8 cellular contexts compared by ENCODE assay signal in the genomic region with DNA sequence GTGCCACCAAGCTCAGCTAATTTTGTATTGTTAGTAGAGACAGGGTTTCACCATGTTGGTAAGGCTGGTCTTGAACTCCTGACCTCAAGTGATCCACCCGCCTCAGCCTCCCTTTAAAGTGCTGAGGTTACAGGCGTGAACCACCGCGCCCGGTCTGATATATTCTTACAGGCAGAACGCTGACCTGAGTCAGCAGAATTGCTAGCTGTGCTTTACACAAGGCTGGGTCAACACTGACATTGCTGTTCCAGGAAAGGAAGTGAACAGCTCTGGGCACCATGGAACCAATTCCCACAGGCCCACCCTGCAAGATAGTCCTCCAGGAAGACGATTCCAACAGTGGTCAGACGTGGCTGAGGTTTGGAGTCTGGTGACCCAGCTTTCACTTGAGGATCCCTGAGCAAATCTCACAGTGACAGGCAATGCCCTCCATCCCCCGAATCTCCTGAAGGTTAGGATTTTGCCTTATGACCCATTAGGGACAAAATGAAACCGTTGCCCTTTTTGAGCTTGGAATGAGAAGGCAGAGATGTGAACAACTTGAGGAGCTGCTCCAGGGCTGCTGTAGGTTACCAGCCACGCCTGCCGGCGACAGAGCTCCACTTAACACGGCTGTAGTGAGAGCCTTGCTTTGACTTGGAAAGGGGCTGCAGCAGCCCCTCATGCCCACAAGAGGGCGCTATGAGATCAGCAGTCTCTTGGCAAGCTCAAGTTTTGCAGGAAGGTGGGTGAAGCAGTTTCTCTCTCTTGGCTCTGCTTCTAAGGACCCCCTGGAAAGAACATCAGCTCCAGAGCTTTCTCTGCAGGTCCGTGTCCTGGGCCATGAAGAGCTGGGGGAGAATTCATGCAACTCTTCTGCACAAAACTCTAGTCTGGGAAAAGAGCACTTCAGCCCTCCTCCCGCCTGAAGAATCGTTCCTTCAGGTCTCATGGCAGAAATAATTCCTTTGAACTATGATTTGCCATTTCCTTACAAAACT.
A peak's percentile ranks its signal among the peaks of the same experiment; 100 is the strongest.
DNase-seq lines count a peak whose midpoint lies in the region; ATAC-seq and TF ChIP-seq lines count a peak whose summit lies in the region.

No MANE protein-coding gene starts in this region.

- DNase-seq in AG08395 (ENCODE audit: low spot score) (peak; percentile 75), Panc1 (ENCODE audit: low read depth, low spot score) (peak; percentile 68), fibroblast of peridontal ligament (ENCODE audit: extremely low read depth) (peak; percentile 86), nephron progenitor cell (peak; percentile 79)
- DNase-seq in activated T-cell treated with anti-CD3 and anti-CD28 coated beads, Interleukin-2, amount 50 U/mL, for 72 hours = peak; percentile 58 to 76
- DNase-seq in stimulated activated naive CD4-positive, alpha-beta T cell (lab: John Stamatoyannopoulos, UW) = peak in 5 of 6 experiments; percentile 23 to 61 (median 40)

- TF ChIP-seq CTCF in LNCAP (IDR thresholded peaks at IDR 0.05) = peak; percentile 100
- peak; percentile 99 for TF ChIP-seq CTCF in Panc1 (IDR thresholded peaks at IDR 0.05)
- peak; percentile 98 for TF ChIP-seq CTCF in nephron progenitor cell (IDR thresholded peaks at IDR 0.05)

- H3K36me3 ChIP-seq in Panc1 (ENCODE audit: control insufficient read depth, insufficient read depth, low read length) = peaks cover 7% of the 10 kb centered on the region

- H3K36me3 Mint-ChIP-seq in activated T-cell treated with anti-CD3 and anti-CD28 coated beads, Interleukin-2, amount 50 U/mL, for 72 hours (ENCODE audit: insufficient read depth in 2 of 2) = no peaks in the 10 kb centered on the region
- peaks cover 66% of the 10 kb centered on the region for H3K36me3 Mint-ChIP-seq in nephron progenitor cell (ENCODE audit: low read depth)

- POLR2A ChIA-PET in Panc1 (lab: Charles Lee) = interaction anchor here (0.6 to 0.7 kb wide), 3 partner anchors 76 to 268 kb away, joined by 3 read pairs; no protein-coding TSS in a partner anchor

- no peak overlapping the region for H3K27ac ChIP-seq in Panc1 (ENCODE audit: low read length)

- no peak overlapping the region for H3K4me3 ChIP-seq in Panc1 (ENCODE audit: low read depth in 2 of 2, low read length in 2 of 2)

- ATAC-seq in GM18909 (IDR thresholded peaks at IDR 0.05; ENCODE audit: poor library complexity, unreplicated experiment) = peak; percentile 68
- peak; percentile 86 for ATAC-seq in Panc1
- ATAC-seq in activated T-cell treated with anti-CD3 and anti-CD28 coated beads, Interleukin-2, amount 50 U/mL, for 72 hours (replicated peaks in 1 of 2) = peak; percentile 77 to 84

- no peaks in the 10 kb centered on the region for H3K9me3 Mint-ChIP-seq in activated T-cell treated with anti-CD3 and anti-CD28 coated beads, Interleukin-2, amount 50 U/mL, for 72 hours
- no peaks in the 10 kb centered on the region for H3K9me3 Mint-ChIP-seq in nephron progenitor cell

- no peak overlapping the region for H3K4me3 Mint-ChIP-seq in activated T-cell treated with anti-CD3 and anti-CD28 coated beads, Interleukin-2, amount 50 U/mL, for 72 hours
- no peak overlapping the region for H3K4me3 Mint-ChIP-seq in nephron progenitor cell

- H3K27me3 Mint-ChIP-seq in activated T-cell treated with anti-CD3 and anti-CD28 coated beads, Interleukin-2, amount 50 U/mL, for 72 hours (ENCODE audit: low read depth) = peaks cover 22% of the 10 kb centered on the region
- no peaks in the 10 kb centered on the region for H3K27me3 Mint-ChIP-seq in nephron progenitor cell (ENCODE audit: low read depth, poor library complexity)

- no peaks in the 10 kb centered on the region for H3K9me3 ChIP-seq in Panc1 (ENCODE audit: control insufficient read depth, insufficient read depth, low read depth, low read length)

- no TSS peak for BruUV-seq in Panc1 (replicated peaks; lab: Mats Ljungman, UMichigan)

- no peak overlapping the region for H3K27ac Mint-ChIP-seq in activated T-cell treated with anti-CD3 and anti-CD28 coated beads, Interleukin-2, amount 50 U/mL, for 72 hours
- peak overlapping the region; percentile 66 for H3K27ac Mint-ChIP-seq in nephron progenitor cell

- intact Hi-C loops in Panc1 (cut with micrococcal nuclease; ENCODE audit: unreplicated experiment) = loop anchor here (5.0 to 10.0 kb wide), 2 partner anchors 165 to 257 kb away; a partner anchor contains a TSS

- in situ Hi-C loops in Panc1 (cut with HindIII; ENCODE audit: low pct_unique_long_range_greater_than_20kb, low sequenced_read_pairs) = no loop called here

- CTCF ChIA-PET in Panc1 (lab: Charles Lee) = interaction anchor here (0.5 to 1.4 kb wide), 24 partner anchors 10 to 442 kb away, joined by 3 to 14 read pairs (median 4); no protein-coding TSS in a partner anchor

- H3K27me3 ChIP-seq in Panc1 (ENCODE audit: control insufficient read depth, insufficient read depth, low read length) = no peaks in the 10 kb centered on the region

- H3K4me1 Mint-ChIP-seq in activated T-cell treated with anti-CD3 and anti-CD28 coated beads, Interleukin-2, amount 50 U/mL, for 72 hours (ENCODE audit: low read depth) = no peaks in the 10 kb centered on the region
- peaks cover 11% of the 10 kb centered on the region for H3K4me1 Mint-ChIP-seq in nephron progenitor cell

- H3K4me1 ChIP-seq in Panc1 (ENCODE audit: control insufficient read depth, insufficient read depth, low read length) = peaks cover 3% of the 10 kb centered on the region; the same call in 1 of the 2 replicates
